3 cellular contexts compared by ENCODE assay signal in the genomic region with DNA sequence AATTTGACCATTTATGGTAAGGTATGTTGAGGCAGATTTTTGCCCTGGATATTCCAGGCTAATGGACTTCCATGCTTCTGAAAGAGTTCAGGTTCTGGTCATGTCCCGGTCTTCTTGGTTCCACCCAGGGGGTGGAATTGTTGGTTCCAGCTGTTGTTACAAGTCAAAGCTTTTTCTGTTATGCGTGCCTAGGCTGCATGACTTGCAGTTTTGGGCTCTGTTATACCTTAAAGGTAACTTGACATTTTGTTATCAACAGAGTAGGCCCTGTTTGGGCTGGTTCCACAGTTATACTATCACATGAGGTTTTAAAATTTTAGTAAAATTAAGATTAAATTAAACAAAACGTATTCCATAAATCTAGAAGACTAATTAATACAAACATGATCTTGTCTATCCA.
TF ChIP-seq lines count a peak whose summit lies in the region.

No MANE protein-coding gene starts in this region.

TF ChIP-seq in A549, 52 proteins besides CTCF, POLR2A, EP300 and RAD21:
- TF ChIP-seq NFE2L2 (conservative IDR thresholded peaks at IDR 0.05; ENCODE audit: low read length) (peak; percentile 58), MYC (IDR thresholded peaks at IDR 0.05; ENCODE audit: borderline replicate concordance, low read length) (no peak)
TF ChIP-seq in A549: peak in this region for 1.

TF ChIP-seq in IMR-90, 13 proteins besides CTCF, POLR2A, EP300 and RAD21:
- TF ChIP-seq ELK1 (IDR thresholded peaks at IDR 0.05; ENCODE audit: borderline replicate concordance, low read depth, low read length) (no peak), BHLHE40 (IDR thresholded peaks at IDR 0.05; ENCODE audit: low read depth, low read length) (no peak), NFE2L2 (IDR thresholded peaks at IDR 0.05; ENCODE audit: low read depth, low read length) (0 out of 2 replicates have a peak, but pooled peaks have one; percentile 30), RCOR1 (IDR thresholded peaks at IDR 0.05; ENCODE audit: insufficient replicate concordance, low read length) (no peak)

TF ChIP-seq in H1, 55 proteins besides CTCF, POLR2A, EP300 and RAD21:
- TF ChIP-seq GABPA (IDR thresholded peaks at IDR 0.05; ENCODE audit: borderline replicate concordance, insufficient read depth, low read length) (no peak), BACH1 (IDR thresholded peaks at IDR 0.05; ENCODE audit: low read length) (0 out of 2 replicates have a peak, but pooled peaks have one; percentile 31), TAF7 (optimal IDR thresholded peaks at IDR 0.05; ENCODE audit: borderline replicate concordance, low read depth, low read length) (no peak), MAFK (IDR thresholded peaks at IDR 0.05; ENCODE audit: low read depth, low read length) (peak; percentile 58; the same call in 1 of the 2 replicates)
TF ChIP-seq in H1: peak in this region for 2.
